1 cellular context compared by ENCODE assay signal in the genomic region with DNA sequence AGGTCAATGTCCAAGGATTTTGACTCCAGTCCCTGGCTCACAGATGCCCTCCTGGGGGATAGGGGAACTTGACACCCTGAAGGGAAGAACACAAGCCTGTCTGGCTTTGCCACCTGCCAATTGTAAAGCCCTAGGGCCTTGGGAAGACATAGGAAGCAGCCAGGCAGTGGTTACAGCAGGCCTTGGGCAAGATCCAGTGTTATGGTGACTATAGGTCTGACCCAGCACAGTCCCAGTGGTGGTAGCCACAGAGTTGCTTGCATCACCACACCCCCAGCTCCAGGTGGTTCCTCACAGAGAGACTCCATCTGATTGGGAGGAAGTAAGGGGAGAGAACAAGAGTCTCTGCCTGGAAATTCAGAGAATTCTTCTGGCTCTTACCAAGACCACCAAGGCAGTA.
A peak's percentile ranks its signal among the peaks of the same experiment; 100 is the strongest.
TF ChIP-seq lines count a peak whose summit lies in the region.

No MANE protein-coding gene starts in this region.

TF ChIP-seq in HepG2, 621 proteins besides CTCF, POLR2A, EP300 and RAD21:
- TF ChIP-seq FOXA3 (CRISPR knock-in tag; IDR thresholded peaks at IDR 0.05) = no peak
- TF ChIP-seq, protein P1, sequence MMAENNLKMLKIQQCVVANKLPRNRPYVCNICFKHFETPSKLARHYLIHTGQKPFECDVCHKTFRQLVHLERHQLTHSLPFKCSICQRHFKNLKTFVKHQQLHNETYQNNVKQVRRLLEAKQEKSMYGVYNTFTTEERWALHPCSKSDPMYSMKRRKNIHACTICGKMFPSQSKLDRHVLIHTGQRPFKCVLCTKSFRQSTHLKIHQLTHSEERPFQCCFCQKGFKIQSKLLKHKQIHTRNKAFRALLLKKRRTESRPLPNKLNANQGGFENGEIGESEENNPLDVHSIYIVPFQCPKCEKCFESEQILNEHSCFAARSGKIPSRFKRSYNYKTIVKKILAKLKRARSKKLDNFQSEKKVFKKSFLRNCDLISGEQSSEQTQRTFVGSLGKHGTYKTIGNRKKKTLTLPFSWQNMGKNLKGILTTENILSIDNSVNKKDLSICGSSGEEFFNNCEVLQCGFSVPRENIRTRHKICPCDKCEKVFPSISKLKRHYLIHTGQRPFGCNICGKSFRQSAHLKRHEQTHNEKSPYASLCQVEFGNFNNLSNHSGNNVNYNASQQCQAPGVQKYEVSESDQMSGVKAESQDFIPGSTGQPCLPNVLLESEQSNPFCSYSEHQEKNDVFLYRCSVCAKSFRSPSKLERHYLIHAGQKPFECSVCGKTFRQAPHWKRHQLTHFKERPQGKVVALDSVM (CRISPR knock-in tag; IDR thresholded peaks at IDR 0.05) = no peak
- TF ChIP-seq JUND (CRISPR knock-in tag; IDR thresholded peaks at IDR 0.05) = no peak
- TF ChIP-seq, protein P2, sequence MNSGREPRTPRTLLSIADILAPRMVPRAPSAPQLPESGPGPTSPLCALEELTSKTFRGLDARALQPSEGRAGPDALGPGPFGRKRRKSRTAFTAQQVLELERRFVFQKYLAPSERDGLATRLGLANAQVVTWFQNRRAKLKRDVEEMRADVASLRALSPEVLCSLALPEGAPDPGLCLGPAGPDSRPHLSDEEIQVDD (CRISPR knock-in tag; IDR thresholded peaks at IDR 0.05; ENCODE audit: borderline replicate concordance) = no peak
- TF ChIP-seq STAG1 (CRISPR knock-in tag; IDR thresholded peaks at IDR 0.05) = no peak
- no peak for TF ChIP-seq TCF7L2 (IDR thresholded peaks at IDR 0.05; ENCODE audit: low read depth, low read length)
- TF ChIP-seq, protein P3, sequence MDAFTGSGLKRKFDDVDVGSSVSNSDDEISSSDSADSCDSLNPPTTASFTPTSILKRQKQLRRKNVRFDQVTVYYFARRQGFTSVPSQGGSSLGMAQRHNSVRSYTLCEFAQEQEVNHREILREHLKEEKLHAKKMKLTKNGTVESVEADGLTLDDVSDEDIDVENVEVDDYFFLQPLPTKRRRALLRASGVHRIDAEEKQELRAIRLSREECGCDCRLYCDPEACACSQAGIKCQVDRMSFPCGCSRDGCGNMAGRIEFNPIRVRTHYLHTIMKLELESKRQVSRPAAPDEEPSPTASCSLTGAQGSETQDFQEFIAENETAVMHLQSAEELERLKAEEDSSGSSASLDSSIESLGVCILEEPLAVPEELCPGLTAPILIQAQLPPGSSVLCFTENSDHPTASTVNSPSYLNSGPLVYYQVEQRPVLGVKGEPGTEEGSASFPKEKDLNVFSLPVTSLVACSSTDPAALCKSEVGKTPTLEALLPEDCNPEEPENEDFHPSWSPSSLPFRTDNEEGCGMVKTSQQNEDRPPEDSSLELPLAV (CRISPR knock-in tag; conservative IDR thresholded peaks at IDR 0.05; ENCODE audit: low read depth) = no peak
- no peak for TF ChIP-seq YEATS2 (CRISPR knock-in tag; IDR thresholded peaks at IDR 0.05; ENCODE audit: borderline replicate concordance)
- no peak for TF ChIP-seq ZNF121 (CRISPR knock-in tag; IDR thresholded peaks at IDR 0.05)
- TF ChIP-seq ZFY (CRISPR knock-in tag; IDR thresholded peaks at IDR 0.05) = no peak
- peak; percentile 37; the same call in 1 of the 2 replicates for TF ChIP-seq HNF4A (CRISPR knock-in tag; IDR thresholded peaks at IDR 0.05)
- TF ChIP-seq, protein P4, sequence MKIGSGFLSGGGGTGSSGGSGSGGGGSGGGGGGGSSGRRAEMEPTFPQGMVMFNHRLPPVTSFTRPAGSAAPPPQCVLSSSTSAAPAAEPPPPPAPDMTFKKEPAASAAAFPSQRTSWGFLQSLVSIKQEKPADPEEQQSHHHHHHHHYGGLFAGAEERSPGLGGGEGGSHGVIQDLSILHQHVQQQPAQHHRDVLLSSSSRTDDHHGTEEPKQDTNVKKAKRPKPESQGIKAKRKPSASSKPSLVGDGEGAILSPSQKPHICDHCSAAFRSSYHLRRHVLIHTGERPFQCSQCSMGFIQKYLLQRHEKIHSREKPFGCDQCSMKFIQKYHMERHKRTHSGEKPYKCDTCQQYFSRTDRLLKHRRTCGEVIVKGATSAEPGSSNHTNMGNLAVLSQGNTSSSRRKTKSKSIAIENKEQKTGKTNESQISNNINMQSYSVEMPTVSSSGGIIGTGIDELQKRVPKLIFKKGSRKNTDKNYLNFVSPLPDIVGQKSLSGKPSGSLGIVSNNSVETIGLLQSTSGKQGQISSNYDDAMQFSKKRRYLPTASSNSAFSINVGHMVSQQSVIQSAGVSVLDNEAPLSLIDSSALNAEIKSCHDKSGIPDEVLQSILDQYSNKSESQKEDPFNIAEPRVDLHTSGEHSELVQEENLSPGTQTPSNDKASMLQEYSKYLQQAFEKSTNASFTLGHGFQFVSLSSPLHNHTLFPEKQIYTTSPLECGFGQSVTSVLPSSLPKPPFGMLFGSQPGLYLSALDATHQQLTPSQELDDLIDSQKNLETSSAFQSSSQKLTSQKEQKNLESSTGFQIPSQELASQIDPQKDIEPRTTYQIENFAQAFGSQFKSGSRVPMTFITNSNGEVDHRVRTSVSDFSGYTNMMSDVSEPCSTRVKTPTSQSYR (CRISPR knock-in tag; IDR thresholded peaks at IDR 0.05; ENCODE audit: borderline replicate concordance) = no peak
- TF ChIP-seq HNF4G (IDR thresholded peaks at IDR 0.05; ENCODE audit: borderline replicate concordance, low read depth, low read length) = no peak
- TF ChIP-seq HNF4G (CRISPR knock-in tag; IDR thresholded peaks at IDR 0.05; ENCODE audit: borderline replicate concordance, low read depth) = no peak
- no peak for TF ChIP-seq ETV5 (CRISPR knock-in tag; IDR thresholded peaks at IDR 0.05; ENCODE audit: borderline replicate concordance)
- TF ChIP-seq SMC3 (IDR thresholded peaks at IDR 0.05; ENCODE audit: low read length) = 0 out of 2 replicates have a peak, but pooled peaks have one; percentile 19
